Comparison of ENCODE assay signal across 15 cellular contexts in genomic region chr5:173873296-173873922, GRCh38. TPM values are rescaled to one million over a fixed set of nuclear protein-coding genes. Genes with fewer than 3 reads are reported as not detected.
DNase-seq lines count a peak whose midpoint lies in the region; ATAC-seq and TF ChIP-seq lines count a peak whose summit lies in the region.
"Had no signal": no experiment of that assay in that cellular context is flagged by ENCODE, and none has a peak within 500 bp of the region (broad histone marks: within the 10 kb centered on the region; RNA-seq: fewer than 3 reads in every experiment).

No MANE protein-coding gene starts in this region.

- TF ChIP-seq POLR2A in NB4 (IDR thresholded peaks at IDR 0.05; ENCODE audit: extremely low read depth, insufficient read length), result no peak

- DNase-seq in GM23338 (ENCODE audit: low spot score), result no peak
- peak; percentile 39 for DNase-seq in NB4 (ENCODE audit: low read depth)
- no peak for DNase-seq in cerebellar cortex (ENCODE audit: low spot score)
- DNase-seq in foreskin melanocyte, result no peak
- no peak for DNase-seq in epidermal melanocyte (ENCODE audit: insufficient read length, low spot score)
- DNase-seq: DMS 273 treated with DMSO at 0.1 percent for 48 hours, GOT3, Karpas-422, MM.1S, NCI-H1436, NCI-H446, NCI-H774, RPMI8226 had no signal

- no peak for ATAC-seq in GM23338

- H3K27me3 ChIP-seq in GM23338 (ENCODE audit: insufficient read depth), result no peaks in the 10 kb centered on the region
- H3K27me3 ChIP-seq in neutrophil, result no peaks in the 10 kb centered on the region

- peaks cover 18% of the 10 kb centered on the region for H3K4me1 Mint-ChIP-seq in GM23338
- peaks cover 48% of the 10 kb centered on the region for H3K4me1 Mint-ChIP-seq in brain

- H3K27ac Mint-ChIP-seq in GM23338 (no peak overlapping the region), brain (peak overlapping the region in 4 of 5 experiments; percentile 53 to 94 (median 85))

- peaks cover 3% of the 10 kb centered on the region for H3K27me3 Mint-ChIP-seq in GM23338 (ENCODE audit: insufficient read depth, low read depth, poor library complexity)
- peaks cover 5% of the 10 kb centered on the region for H3K27me3 Mint-ChIP-seq in brain

- H3K36me3 Mint-ChIP-seq in GM23338 (ENCODE audit: low read depth) (no peaks in the 10 kb centered on the region), brain (no peaks in the 10 kb centered on the region)

- H2AFZ ChIP-seq in GM23338, result peak overlapping the region; percentile 83; the same call in 1 of the 2 replicates

- H3K4me1 ChIP-seq in GM23338 (ENCODE audit: insufficient read depth) (no peaks in the 10 kb centered on the region), neutrophil (ENCODE audit: control insufficient read depth in 1 of 2, insufficient read depth in 1 of 2, low read depth in 1 of 2, low read length in 1 of 2) (peaks cover 26 to 30% of the 10 kb centered on the region in 2 experiments)

- H4K20me1 ChIP-seq in GM23338 (replicated peaks; ENCODE audit: insufficient read depth), result no peaks in the 10 kb centered on the region

- H3K36me3 ChIP-seq in GM23338 (ENCODE audit: insufficient read depth) (no peaks in the 10 kb centered on the region), neutrophil (no peaks in the 10 kb centered on the region)

- H3K9me2 ChIP-seq in GM23338 (ENCODE audit: insufficient read depth), result peaks cover 13% of the 10 kb centered on the region; the same call in 1 of the 2 replicates

- H3K9me3 Mint-ChIP-seq in GM23338, result no peaks in the 10 kb centered on the region
- H3K9me3 Mint-ChIP-seq in brain, result peaks cover 0 to 4% (median 0%) of the 10 kb centered on the region in 5 experiments

- H3K4me3 Mint-ChIP-seq in GM23338 (no peak overlapping the region), brain (no peak overlapping the region)

- H3K9me3 ChIP-seq in neutrophil, result no peaks in the 10 kb centered on the region

- H3F3A ChIP-seq in GM23338 (replicated peaks; ENCODE audit: low read depth), result no peaks in the 10 kb centered on the region

- no peak overlapping the region for H3K4me3 ChIP-seq in GM23338
- no peak overlapping the region for H3K4me3 ChIP-seq in NB4 (ENCODE audit: low read depth, low read length)
- no peak overlapping the region for H3K4me3 ChIP-seq in neutrophil (ENCODE audit: low read depth in 1 of 2, low read length in 1 of 2)

- TF ChIP-seq CTCF in GM23338 (conservative IDR thresholded peaks at IDR 0.05; ENCODE audit: low read depth in 2 of 2) (no peak), NB4 (IDR thresholded peaks at IDR 0.05; ENCODE audit: low read depth, low read length) (no peak), brain (conservative IDR thresholded peaks at IDR 0.05) (no peak), neutrophil (IDR thresholded peaks at IDR 0.05) (no peak)

- H3K4me2 ChIP-seq in GM23338, result no peak overlapping the region

- H3K27ac ChIP-seq in GM23338 (ENCODE audit: low read depth), result no peak overlapping the region
- peak overlapping the region; percentile 86 for H3K27ac ChIP-seq in neutrophil

- no peaks in the 10 kb centered on the region for H3K79me2 ChIP-seq in GM23338 (replicated peaks; ENCODE audit: insufficient read depth)

TF ChIP-seq in GM23338, 12 proteins besides CTCF, POLR2A, EP300 and RAD21 (continues in another document):
- TF ChIP-seq, protein P1, sequence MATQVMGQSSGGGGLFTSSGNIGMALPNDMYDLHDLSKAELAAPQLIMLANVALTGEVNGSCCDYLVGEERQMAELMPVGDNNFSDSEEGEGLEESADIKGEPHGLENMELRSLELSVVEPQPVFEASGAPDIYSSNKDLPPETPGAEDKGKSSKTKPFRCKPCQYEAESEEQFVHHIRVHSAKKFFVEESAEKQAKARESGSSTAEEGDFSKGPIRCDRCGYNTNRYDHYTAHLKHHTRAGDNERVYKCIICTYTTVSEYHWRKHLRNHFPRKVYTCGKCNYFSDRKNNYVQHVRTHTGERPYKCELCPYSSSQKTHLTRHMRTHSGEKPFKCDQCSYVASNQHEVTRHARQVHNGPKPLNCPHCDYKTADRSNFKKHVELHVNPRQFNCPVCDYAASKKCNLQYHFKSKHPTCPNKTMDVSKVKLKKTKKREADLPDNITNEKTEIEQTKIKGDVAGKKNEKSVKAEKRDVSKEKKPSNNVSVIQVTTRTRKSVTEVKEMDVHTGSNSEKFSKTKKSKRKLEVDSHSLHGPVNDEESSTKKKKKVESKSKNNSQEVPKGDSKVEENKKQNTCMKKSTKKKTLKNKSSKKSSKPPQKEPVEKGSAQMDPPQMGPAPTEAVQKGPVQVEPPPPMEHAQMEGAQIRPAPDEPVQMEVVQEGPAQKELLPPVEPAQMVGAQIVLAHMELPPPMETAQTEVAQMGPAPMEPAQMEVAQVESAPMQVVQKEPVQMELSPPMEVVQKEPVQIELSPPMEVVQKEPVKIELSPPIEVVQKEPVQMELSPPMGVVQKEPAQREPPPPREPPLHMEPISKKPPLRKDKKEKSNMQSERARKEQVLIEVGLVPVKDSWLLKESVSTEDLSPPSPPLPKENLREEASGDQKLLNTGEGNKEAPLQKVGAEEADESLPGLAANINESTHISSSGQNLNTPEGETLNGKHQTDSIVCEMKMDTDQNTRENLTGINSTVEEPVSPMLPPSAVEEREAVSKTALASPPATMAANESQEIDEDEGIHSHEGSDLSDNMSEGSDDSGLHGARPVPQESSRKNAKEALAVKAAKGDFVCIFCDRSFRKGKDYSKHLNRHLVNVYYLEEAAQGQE (IDR thresholded peaks at IDR 0.05; ENCODE audit: unreplicated experiment), result no peak
- TF ChIP-seq, protein P2, sequence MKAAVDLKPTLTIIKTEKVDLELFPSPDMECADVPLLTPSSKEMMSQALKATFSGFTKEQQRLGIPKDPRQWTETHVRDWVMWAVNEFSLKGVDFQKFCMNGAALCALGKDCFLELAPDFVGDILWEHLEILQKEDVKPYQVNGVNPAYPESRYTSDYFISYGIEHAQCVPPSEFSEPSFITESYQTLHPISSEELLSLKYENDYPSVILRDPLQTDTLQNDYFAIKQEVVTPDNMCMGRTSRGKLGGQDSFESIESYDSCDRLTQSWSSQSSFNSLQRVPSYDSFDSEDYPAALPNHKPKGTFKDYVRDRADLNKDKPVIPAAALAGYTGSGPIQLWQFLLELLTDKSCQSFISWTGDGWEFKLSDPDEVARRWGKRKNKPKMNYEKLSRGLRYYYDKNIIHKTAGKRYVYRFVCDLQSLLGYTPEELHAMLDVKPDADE (IDR thresholded peaks at IDR 0.05), result no peak
- TF ChIP-seq ZNF462 (CRISPR knock-in tag; IDR thresholded peaks at IDR 0.05) (no peak), ZNF331 (CRISPR knock-in tag; IDR thresholded peaks at IDR 0.05; ENCODE audit: low read depth) (no peak)

RNA-seq across cellular contexts. Expression of gene CPEB4, which starts 14.7 kb away (rescaled TPM):
- total RNA-seq in GM23338 (2014; rRNA removed; shearing (Covaris generic)), result 7.3 and 10.2 TPM in 2 replicates
- polyA plus RNA-seq in GM23338 (2016; fragmentation: Nextera tagmentation; extraction: Ambion mirVana) (4.7 and 5.9 TPM in 2 replicates), brain (ENCODE audit: insufficient read depth, low read depth, low replicate concordance) (9.2 TPM)
